In the genomic region with DNA sequence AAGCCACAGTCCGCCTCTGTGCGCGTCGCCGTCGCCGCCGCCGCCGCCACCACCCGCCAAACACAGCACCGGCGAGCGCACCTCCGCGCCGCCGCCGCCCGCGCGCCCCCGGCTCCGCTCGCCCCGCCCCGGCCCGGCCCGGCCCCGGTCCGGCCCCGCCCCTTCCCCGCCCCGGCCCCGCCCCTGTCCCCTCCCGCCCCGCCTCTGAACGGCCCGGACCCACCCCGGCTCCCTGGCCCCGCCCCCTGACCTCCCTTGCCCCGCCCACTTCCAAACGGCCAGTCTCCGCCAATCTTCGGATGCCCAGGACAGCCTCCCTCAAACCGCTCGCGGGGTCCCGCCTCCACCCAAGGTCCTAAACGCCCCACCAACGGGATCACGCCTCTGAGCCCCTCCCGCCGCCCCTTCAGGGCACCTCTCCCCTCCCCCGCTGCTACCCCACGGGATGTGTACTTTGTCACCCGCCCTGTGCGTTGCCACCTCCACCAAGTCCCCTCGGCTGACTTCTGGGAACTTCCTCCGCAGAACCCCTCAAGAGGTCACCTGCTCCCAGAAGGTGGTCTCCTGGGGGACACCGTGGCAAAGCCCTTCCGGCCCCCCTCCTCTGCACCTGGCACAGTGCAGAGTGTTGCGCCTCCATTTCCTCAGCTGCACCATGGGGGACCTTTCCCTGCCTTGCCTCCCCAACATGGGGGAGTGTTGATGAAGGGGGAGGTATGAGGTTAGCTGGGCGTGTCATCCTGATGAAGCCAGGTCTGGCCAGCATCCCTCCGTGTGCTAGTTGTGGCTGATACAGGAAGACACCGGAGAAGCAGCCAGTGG, we compare ENCODE assay signal across 8 cellular contexts. TPM values are rescaled to one million over a fixed set of nuclear protein-coding genes. Genes with fewer than 3 reads are reported as not detected.
DNase-seq lines count a peak whose midpoint lies in the region; ATAC-seq, FAIRE-seq and TF ChIP-seq lines count a peak whose summit lies in the region.

A gene (minus strand): TSS at position 85 of the 822 bp plus-strand sequence. CDS start 191 bp downstream, outside the sequence.

- peak; percentile 91 for FAIRE-seq in GM12892 (lab: Jason Lieb, UNC)

- DNase-seq in GM12892 (ENCODE audit: insufficient read length) (peak; percentile 87), HT-29 (ENCODE audit: low spot score) (peak; percentile 37), globus pallidus (ENCODE audit: low spot score) (peak; percentile 79), nucleus accumbens (lab: John Stamatoyannopoulos, UW) (peak in 51 of 56 donors; percentile 33 to 87 (median 75))
- peak; percentile 62 for DNase-seq in activated naive CD4-positive, alpha-beta T cell treated with anti-CD3 and anti-CD28 coated beads, Interleukin-2, amount 50 U/mL, for 16 hours

- no peak for TF ChIP-seq CTCF in subcutaneous adipose tissue (IDR thresholded peaks at IDR 0.05; ENCODE audit: low read depth)

- peak; percentile 53 for ATAC-seq in SK-N-SH treated with all-trans-retinoic acid at 6 μM for 48 hours
- no peak for ATAC-seq in HG02938 (IDR thresholded peaks at IDR 0.05; ENCODE audit: unreplicated experiment)

- TF ChIP-seq POLR2A in GM12892 (IDR thresholded peaks at IDR 0.05; ENCODE audit: low read depth, low read length): no peak

TF ChIP-seq in SK-N-SH treated with all-trans-retinoic acid at 6 μM for 48 hours, 23 proteins besides CTCF, POLR2A, EP300 and RAD21:
- TF ChIP-seq ZNF70 (CRISPR knock-in tag; IDR thresholded peaks at IDR 0.05) (no peak), GLIS3 (CRISPR knock-in tag; IDR thresholded peaks at IDR 0.05) (no peak), TOX (CRISPR knock-in tag; IDR thresholded peaks at IDR 0.05; ENCODE audit: borderline replicate concordance) (no peak), CSDC2 (CRISPR knock-in tag; IDR thresholded peaks at IDR 0.05) (no peak), BACH2 (CRISPR knock-in tag; IDR thresholded peaks at IDR 0.05; ENCODE audit: borderline replicate concordance) (no peak), ESRRG (CRISPR knock-in tag; IDR thresholded peaks at IDR 0.05) (no peak), RARB (CRISPR knock-in tag; IDR thresholded peaks at IDR 0.05) (no peak), OSR1 (CRISPR knock-in tag; IDR thresholded peaks at IDR 0.05) (no peak), SNAI2 (CRISPR knock-in tag; IDR thresholded peaks at IDR 0.05) (no peak), PPARA (CRISPR knock-in tag; IDR thresholded peaks at IDR 0.05; ENCODE audit: borderline replicate concordance) (no peak), ZNF8 (CRISPR knock-in tag; IDR thresholded peaks at IDR 0.05) (no peak), ARNTL (CRISPR knock-in tag; IDR thresholded peaks at IDR 0.05; ENCODE audit: borderline replicate concordance, low read depth) (no peak), ZNF565 (CRISPR knock-in tag; conservative IDR thresholded peaks at IDR 0.05; ENCODE audit: low read depth) (no peak), ZFP30 (CRISPR knock-in tag; IDR thresholded peaks at IDR 0.05) (no peak), ZFP3 (CRISPR knock-in tag; IDR thresholded peaks at IDR 0.05) (no peak)
- TF ChIP-seq, protein P1, sequence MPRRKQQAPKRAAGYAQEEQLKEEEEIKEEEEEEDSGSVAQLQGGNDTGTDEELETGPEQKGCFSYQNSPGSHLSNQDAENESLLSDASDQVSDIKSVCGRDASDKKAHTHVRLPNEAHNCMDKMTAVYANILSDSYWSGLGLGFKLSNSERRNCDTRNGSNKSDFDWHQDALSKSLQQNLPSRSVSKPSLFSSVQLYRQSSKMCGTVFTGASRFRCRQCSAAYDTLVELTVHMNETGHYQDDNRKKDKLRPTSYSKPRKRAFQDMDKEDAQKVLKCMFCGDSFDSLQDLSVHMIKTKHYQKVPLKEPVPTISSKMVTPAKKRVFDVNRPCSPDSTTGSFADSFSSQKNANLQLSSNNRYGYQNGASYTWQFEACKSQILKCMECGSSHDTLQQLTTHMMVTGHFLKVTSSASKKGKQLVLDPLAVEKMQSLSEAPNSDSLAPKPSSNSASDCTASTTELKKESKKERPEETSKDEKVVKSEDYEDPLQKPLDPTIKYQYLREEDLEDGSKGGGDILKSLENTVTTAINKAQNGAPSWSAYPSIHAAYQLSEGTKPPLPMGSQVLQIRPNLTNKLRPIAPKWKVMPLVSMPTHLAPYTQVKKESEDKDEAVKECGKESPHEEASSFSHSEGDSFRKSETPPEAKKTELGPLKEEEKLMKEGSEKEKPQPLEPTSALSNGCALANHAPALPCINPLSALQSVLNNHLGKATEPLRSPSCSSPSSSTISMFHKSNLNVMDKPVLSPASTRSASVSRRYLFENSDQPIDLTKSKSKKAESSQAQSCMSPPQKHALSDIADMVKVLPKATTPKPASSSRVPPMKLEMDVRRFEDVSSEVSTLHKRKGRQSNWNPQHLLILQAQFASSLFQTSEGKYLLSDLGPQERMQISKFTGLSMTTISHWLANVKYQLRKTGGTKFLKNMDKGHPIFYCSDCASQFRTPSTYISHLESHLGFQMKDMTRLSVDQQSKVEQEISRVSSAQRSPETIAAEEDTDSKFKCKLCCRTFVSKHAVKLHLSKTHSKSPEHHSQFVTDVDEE (CRISPR knock-in tag; IDR thresholded peaks at IDR 0.05): no peak
- TF ChIP-seq, protein P2, sequence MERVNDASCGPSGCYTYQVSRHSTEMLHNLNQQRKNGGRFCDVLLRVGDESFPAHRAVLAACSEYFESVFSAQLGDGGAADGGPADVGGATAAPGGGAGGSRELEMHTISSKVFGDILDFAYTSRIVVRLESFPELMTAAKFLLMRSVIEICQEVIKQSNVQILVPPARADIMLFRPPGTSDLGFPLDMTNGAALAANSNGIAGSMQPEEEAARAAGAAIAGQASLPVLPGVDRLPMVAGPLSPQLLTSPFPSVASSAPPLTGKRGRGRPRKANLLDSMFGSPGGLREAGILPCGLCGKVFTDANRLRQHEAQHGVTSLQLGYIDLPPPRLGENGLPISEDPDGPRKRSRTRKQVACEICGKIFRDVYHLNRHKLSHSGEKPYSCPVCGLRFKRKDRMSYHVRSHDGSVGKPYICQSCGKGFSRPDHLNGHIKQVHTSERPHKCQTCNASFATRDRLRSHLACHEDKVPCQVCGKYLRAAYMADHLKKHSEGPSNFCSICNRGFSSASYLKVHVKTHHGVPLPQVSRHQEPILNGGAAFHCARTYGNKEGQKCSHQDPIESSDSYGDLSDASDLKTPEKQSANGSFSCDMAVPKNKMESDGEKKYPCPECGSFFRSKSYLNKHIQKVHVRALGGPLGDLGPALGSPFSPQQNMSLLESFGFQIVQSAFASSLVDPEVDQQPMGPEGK (CRISPR knock-in tag; IDR thresholded peaks at IDR 0.05; ENCODE audit: borderline replicate concordance): no peak
- TF ChIP-seq, protein P3, sequence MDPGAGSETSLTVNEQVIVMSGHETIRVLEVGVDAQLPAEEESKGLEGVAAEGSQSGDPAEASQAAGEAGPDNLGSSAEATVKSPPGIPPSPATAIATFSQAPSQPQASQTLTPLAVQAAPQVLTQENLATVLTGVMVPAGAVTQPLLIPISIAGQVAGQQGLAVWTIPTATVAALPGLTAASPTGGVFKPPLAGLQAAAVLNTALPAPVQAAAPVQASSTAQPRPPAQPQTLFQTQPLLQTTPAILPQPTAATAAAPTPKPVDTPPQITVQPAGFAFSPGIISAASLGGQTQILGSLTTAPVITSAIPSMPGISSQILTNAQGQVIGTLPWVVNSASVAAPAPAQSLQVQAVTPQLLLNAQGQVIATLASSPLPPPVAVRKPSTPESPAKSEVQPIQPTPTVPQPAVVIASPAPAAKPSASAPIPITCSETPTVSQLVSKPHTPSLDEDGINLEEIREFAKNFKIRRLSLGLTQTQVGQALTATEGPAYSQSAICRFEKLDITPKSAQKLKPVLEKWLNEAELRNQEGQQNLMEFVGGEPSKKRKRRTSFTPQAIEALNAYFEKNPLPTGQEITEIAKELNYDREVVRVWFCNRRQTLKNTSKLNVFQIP (CRISPR knock-in tag; IDR thresholded peaks at IDR 0.05; ENCODE audit: borderline replicate concordance, low read depth): no peak
- TF ChIP-seq, protein P4, sequence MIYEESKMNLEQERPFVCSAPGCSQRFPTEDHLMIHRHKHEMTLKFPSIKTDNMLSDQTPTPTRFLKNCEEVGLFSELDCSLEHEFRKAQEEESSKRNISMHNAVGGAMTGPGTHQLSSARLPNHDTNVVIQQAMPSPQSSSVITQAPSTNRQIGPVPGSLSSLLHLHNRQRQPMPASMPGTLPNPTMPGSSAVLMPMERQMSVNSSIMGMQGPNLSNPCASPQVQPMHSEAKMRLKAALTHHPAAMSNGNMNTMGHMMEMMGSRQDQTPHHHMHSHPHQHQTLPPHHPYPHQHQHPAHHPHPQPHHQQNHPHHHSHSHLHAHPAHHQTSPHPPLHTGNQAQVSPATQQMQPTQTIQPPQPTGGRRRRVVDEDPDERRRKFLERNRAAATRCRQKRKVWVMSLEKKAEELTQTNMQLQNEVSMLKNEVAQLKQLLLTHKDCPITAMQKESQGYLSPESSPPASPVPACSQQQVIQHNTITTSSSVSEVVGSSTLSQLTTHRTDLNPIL (CRISPR knock-in tag; IDR thresholded peaks at IDR 0.05; ENCODE audit: low read depth): no peak

RNA-seq across cellular contexts. Expression of the gene that starts here (rescaled TPM):
- 32.5 TPM for polyA plus RNA-seq in GM12892 (2012; ENCODE audit: missing spikeins)
- 43.2 and 49.0 TPM in 2 replicates for total RNA-seq in HT-29 (2014; rRNA removed; shearing (Covaris generic))
- 10 to 100 TPM; 20.1 to 69.7 (median 36.0) TPM for total RNA-seq in subcutaneous adipose tissue

Comparison
In these comparisons a context has a peak if more than half of its experiments do, and no peak if none do; other contexts are left out.
1. DNase-seq: peak in every context shown above with its lines; median percentile 87 in GM12892; 79 in globus pallidus; 75 in nucleus accumbens; 62 in activated naive CD4-positive, alpha-beta T cell treated with anti-CD3 and anti-CD28 coated beads, Interleukin-2, amount 50 U/mL, for 16 hours; 37 in HT-29.